ENCODE assay signal across 10 cellular contexts in the genomic region with DNA sequence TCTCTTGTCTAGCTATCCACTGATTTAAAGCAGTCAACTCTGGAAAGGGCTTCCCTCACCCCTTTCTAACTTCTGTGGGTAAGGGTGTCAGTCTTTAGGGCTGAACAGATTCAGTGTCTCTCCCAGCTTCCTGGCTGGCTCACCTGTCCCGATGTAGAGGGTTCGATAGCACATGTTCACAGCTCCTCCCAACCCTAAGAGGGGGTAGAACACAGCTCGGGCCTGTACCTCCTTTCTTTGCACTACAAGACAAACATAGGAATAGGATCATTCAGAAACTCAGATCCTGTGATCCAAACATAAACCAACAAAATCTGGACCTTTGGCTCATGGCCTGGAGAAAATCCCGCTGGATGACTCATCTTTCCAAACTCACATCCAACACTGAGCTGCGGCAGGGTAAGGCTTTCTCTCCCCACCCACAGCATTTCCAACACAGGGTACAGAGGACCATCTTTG. TPM values are rescaled to one million over a fixed set of nuclear protein-coding genes. Genes with fewer than 3 reads are reported as not detected.
DNase-seq lines count a peak whose midpoint lies in the region; ATAC-seq and TF ChIP-seq lines count a peak whose summit lies in the region.
"Had no signal": no experiment of that assay in that cellular context is flagged by ENCODE, and none has a peak within 500 bp of the region (broad histone marks: within the 10 kb centered on the region; RNA-seq: fewer than 3 reads in every experiment).

No MANE protein-coding gene starts in this region.

- intact Hi-C loops in Right ventricle myocardium superior (cut with DNase I) (no loop called here), gastrocnemius medialis (cut with DNase I; ENCODE audit: low total_unique reads) (no loop called here)

- H3K27ac Mint-ChIP-seq in stimulated activated memory B cell treated with anti-CD40 and anti-IgM and Interleukin-4, amounts not matched to agents 10 μg/mL and 1 μg/mL and 100 μg/mL, for 72 hours = no peak overlapping the region

- DNase-seq in GM03348 (ENCODE audit: low spot score) = peak; percentile 80
- DNase-seq in amniotic epithelial cell (ENCODE audit: low read depth) = peak; percentile 60
- DNase-seq in Right ventricle myocardium superior = no peak
- peak in 1 of 2 donors; percentile 21 for DNase-seq in gastrocnemius medialis
- no peak for DNase-seq in NCI-H748 (lab: John Stamatoyannopoulos, UW; ENCODE audit: unreplicated experiment)
- no peak for DNase-seq in stimulated activated CD4-positive, alpha-beta T cell treated with anti-CD3 and anti-CD28 coated beads, Interleukin-4, amount 100 ng/mL, for 4 hours
- DNase-seq: GF-D8, islet precursor cell had no signal

- H3K9me3 ChIP-seq in gastrocnemius medialis = no peaks in the 10 kb centered on the region

- H3K27ac ChIP-seq in gastrocnemius medialis = peak overlapping the region in 3 of 4 donors; percentile 34 to 46 (median 39)

- ATAC-seq in Right ventricle myocardium superior (ENCODE audit: poor library complexity) = peak; percentile 64
- ATAC-seq in gastrocnemius medialis = no peak
- no peak for ATAC-seq in stimulated activated memory B cell treated with anti-CD40 and anti-IgM and Interleukin-4, amounts not matched to agents 10 μg/mL and 1 μg/mL and 100 μg/mL, for 72 hours
- no peak for ATAC-seq in GM18907 (IDR thresholded peaks at IDR 0.05; ENCODE audit: unreplicated experiment)

- H3K9me3 Mint-ChIP-seq in stimulated activated memory B cell treated with anti-CD40 and anti-IgM and Interleukin-4, amounts not matched to agents 10 μg/mL and 1 μg/mL and 100 μg/mL, for 72 hours = no peaks in the 10 kb centered on the region

- peaks cover 18% of the 10 kb centered on the region for H3K4me1 Mint-ChIP-seq in stimulated activated memory B cell treated with anti-CD40 and anti-IgM and Interleukin-4, amounts not matched to agents 10 μg/mL and 1 μg/mL and 100 μg/mL, for 72 hours

- H3K27me3 Mint-ChIP-seq in stimulated activated memory B cell treated with anti-CD40 and anti-IgM and Interleukin-4, amounts not matched to agents 10 μg/mL and 1 μg/mL and 100 μg/mL, for 72 hours = no peaks in the 10 kb centered on the region

- no peak for TF ChIP-seq CTCF in gastrocnemius medialis (IDR thresholded peaks at IDR 0.05 in 4 of 5, conservative IDR thresholded peaks at IDR 0.05 in 1 of 5)

- in situ Hi-C loops in gastrocnemius medialis (cut with MboI; ENCODE audit: low sequenced_read_pairs in 4 of 4) = no loop called here

- peaks cover 0 to 16% of the 10 kb centered on the region in 2 donors for H3K4me1 ChIP-seq in gastrocnemius medialis

- H3K4me3 Mint-ChIP-seq in stimulated activated memory B cell treated with anti-CD40 and anti-IgM and Interleukin-4, amounts not matched to agents 10 μg/mL and 1 μg/mL and 100 μg/mL, for 72 hours = no peak overlapping the region

- TF ChIP-seq POLR2A in gastrocnemius medialis (IDR thresholded peaks at IDR 0.05) = no peak

- no peak overlapping the region for H3K4me3 ChIP-seq in gastrocnemius medialis

- H3K36me3 ChIP-seq in gastrocnemius medialis = peaks cover 0 to 78% of the 10 kb centered on the region in 2 donors

- H3K36me3 Mint-ChIP-seq in stimulated activated memory B cell treated with anti-CD40 and anti-IgM and Interleukin-4, amounts not matched to agents 10 μg/mL and 1 μg/mL and 100 μg/mL, for 72 hours = peaks cover 59% of the 10 kb centered on the region

- H3K27me3 ChIP-seq in gastrocnemius medialis = no peaks in the 10 kb centered on the region

RNA-seq across cellular contexts. Expression of gene DHRS13, which starts 5.8 kb away (rescaled TPM):
- total RNA-seq in Right ventricle myocardium superior (2.9 TPM), gastrocnemius medialis (1 to 10 TPM in 3 of 4 donors, under 1 TPM in 1; 0.25 to 3.7 (median 2.4) TPM)

RNA-seq across cellular contexts. Expression of gene FLOT2, which starts 11.1 kb away (rescaled TPM):
- total RNA-seq in Right ventricle myocardium superior = 101 TPM
- total RNA-seq in gastrocnemius medialis = 10 to 100 TPM; 15.3 to 37.9 (median 28.4) TPM

RNA-seq across cellular contexts. Expression of gene PHF12, which starts 42.6 kb away (rescaled TPM):
- total RNA-seq in Right ventricle myocardium superior (14.8 TPM), gastrocnemius medialis (10 to 100 TPM; 22.1 to 37.3 (median 24.2) TPM)

RNA-seq across cellular contexts. Expression of gene ERAL1, which starts 53.9 kb away (rescaled TPM):
- total RNA-seq in Right ventricle myocardium superior (36.4 TPM), gastrocnemius medialis (10 to 100 TPM; 35.1 to 69.2 (median 64.1) TPM)

Comparison
In these comparisons a context has a peak if more than half of its experiments do, and no peak if none do; other contexts are left out.
1. DNase-seq: peak in GM03348 (single experiment) and amniotic epithelial cell (single experiment); none in Right ventricle myocardium superior (single experiment), NCI-H748 (single experiment) and stimulated activated CD4-positive, alpha-beta T cell treated with anti-CD3 and anti-CD28 coated beads, Interleukin-4, amount 100 ng/mL, for 4 hours (0 of 2).